8 cellular contexts compared by ENCODE assay signal in genomic region chr2:64455545-64455944, GRCh38. TPM values are rescaled to one million over a fixed set of nuclear protein-coding genes. Genes with fewer than 3 reads are reported as not detected.
DNase-seq lines count a peak whose midpoint lies in the region; ATAC-seq and TF ChIP-seq lines count a peak whose summit lies in the region.

No MANE protein-coding gene starts in this region.

- H2AFZ ChIP-seq in KMS-11 (ENCODE audit: low read depth), result no peak overlapping the region

- intact Hi-C loops in Caco-2 (cut with micrococcal nuclease; ENCODE audit: unreplicated experiment), result loop anchor here (10.0 kb wide), 1 partner anchor 121 kb away; no protein-coding TSS in a partner anchor
- intact Hi-C loops in dendritic cell treated with granulocyte-macrophage colony-stimulating factor and Interleukin-4, amounts not matched to agents 40 ng/mL and 50 ng/mL, for 4 days (cut with micrococcal nuclease), result no loop called here

- H3K27ac ChIP-seq in KMS-11, result no peak overlapping the region

- H3K4me1 Mint-ChIP-seq in Caco-2 (ENCODE audit: low read depth, unreplicated experiment) (peaks cover 13% of the 10 kb centered on the region), neural crest cell (peaks cover 35% of the 10 kb centered on the region)
- H3K4me1 Mint-ChIP-seq in dendritic cell treated with granulocyte-macrophage colony-stimulating factor and Interleukin-4, amounts not matched to agents 40 ng/mL and 50 ng/mL, for 4 days (ENCODE audit: low read depth), result peaks cover 24% of the 10 kb centered on the region

- H3K79me2 ChIP-seq in KMS-11 (ENCODE audit: insufficient read depth, low read depth), result peaks cover 4% of the 10 kb centered on the region; the same call in 1 of the 2 replicates

- no peaks in the 10 kb centered on the region for H3K27me3 ChIP-seq in Caco-2 (replicated peaks; ENCODE audit: control insufficient read depth, insufficient read depth, low read length)
- no peaks in the 10 kb centered on the region for H3K27me3 ChIP-seq in KMS-11 (ENCODE audit: insufficient read depth, low read depth)

- H3K27me3 Mint-ChIP-seq in Caco-2 (ENCODE audit: insufficient read depth, unreplicated experiment) (no peaks in the 10 kb centered on the region), neural crest cell (ENCODE audit: low read depth) (no peaks in the 10 kb centered on the region)
- peaks cover 35% of the 10 kb centered on the region for H3K27me3 Mint-ChIP-seq in dendritic cell treated with granulocyte-macrophage colony-stimulating factor and Interleukin-4, amounts not matched to agents 40 ng/mL and 50 ng/mL, for 4 days

- DNase-seq in Caco-2 (no peak), neural crest cell (ENCODE audit: low read depth, low spot score) (no peak), globus pallidus (ENCODE audit: low spot score) (no peak), NCI-H510A treated with DMSO at 0.1 percent for 48 hours (lab: John Stamatoyannopoulos, UW) (no peak)

- H3K36me3 ChIP-seq in Caco-2 (ENCODE audit: control insufficient read depth, insufficient read depth, low read length), result no peaks in the 10 kb centered on the region; the same call in 1 of the 2 replicates
- no peaks in the 10 kb centered on the region for H3K36me3 ChIP-seq in KMS-11 (ENCODE audit: insufficient read depth)

- no peaks in the 10 kb centered on the region for H4K20me1 ChIP-seq in KMS-11 (ENCODE audit: insufficient read depth)

- no peaks in the 10 kb centered on the region for H3K9me3 Mint-ChIP-seq in Caco-2 (ENCODE audit: unreplicated experiment)
- no peaks in the 10 kb centered on the region for H3K9me3 Mint-ChIP-seq in dendritic cell treated with granulocyte-macrophage colony-stimulating factor and Interleukin-4, amounts not matched to agents 40 ng/mL and 50 ng/mL, for 4 days
- no peaks in the 10 kb centered on the region for H3K9me3 Mint-ChIP-seq in neural crest cell

- TSS peak; percentile 31 for BruUV-seq in Caco-2 (replicated peaks; lab: Mats Ljungman, UMichigan)

- POLR2A ChIA-PET in Caco-2 (lab: Charles Lee), result no interaction called here

- TF ChIP-seq CTCF in Caco-2 (IDR thresholded peaks at IDR 0.05; ENCODE audit: insufficient read depth in 1 of 2, low read depth in 1 of 2, low read length in 1 of 2, severe bottlenecking in 1 of 2, unreplicated experiment in 1 of 2) (no peak), KMS-11 (conservative IDR thresholded peaks at IDR 0.05; ENCODE audit: low read depth, low read length) (no peak), neural crest cell (conservative IDR thresholded peaks at IDR 0.05) (no peak)

- no peak overlapping the region for H3K9ac ChIP-seq in KMS-11

- H3K4me2 ChIP-seq in KMS-11, result peak overlapping the region; percentile 50

- no peak for ATAC-seq in GM18858 (IDR thresholded peaks at IDR 0.05; ENCODE audit: unreplicated experiment)
- no peak for ATAC-seq in GM21619 (IDR thresholded peaks at IDR 0.05; ENCODE audit: unreplicated experiment)

- H3K36me3 Mint-ChIP-seq in Caco-2 (ENCODE audit: insufficient read depth, unreplicated experiment), result peaks cover 19% of the 10 kb centered on the region
- H3K36me3 Mint-ChIP-seq in dendritic cell treated with granulocyte-macrophage colony-stimulating factor and Interleukin-4, amounts not matched to agents 40 ng/mL and 50 ng/mL, for 4 days (ENCODE audit: low read depth), result no peaks in the 10 kb centered on the region
- H3K36me3 Mint-ChIP-seq in neural crest cell (ENCODE audit: low read depth), result peaks cover 10% of the 10 kb centered on the region

- peak overlapping the region; percentile 94 for H3K4me3 Mint-ChIP-seq in Caco-2 (ENCODE audit: unreplicated experiment)
- H3K4me3 Mint-ChIP-seq in dendritic cell treated with granulocyte-macrophage colony-stimulating factor and Interleukin-4, amounts not matched to agents 40 ng/mL and 50 ng/mL, for 4 days, result peak overlapping the region; percentile 64
- H3K4me3 Mint-ChIP-seq in neural crest cell, result peak overlapping the region; percentile 98

- H3K4me1 ChIP-seq in Caco-2 (peaks cover 11% of the 10 kb centered on the region), KMS-11 (ENCODE audit: low read depth, poor library complexity, severe bottlenecking) (peaks cover 11% of the 10 kb centered on the region)

- CTCF ChIA-PET in Caco-2 (lab: Charles Lee), result interaction anchor here (1.0 kb wide), 1 partner anchor 67 kb away, joined by 4 read pairs; no protein-coding TSS in a partner anchor

- H3K9me3 ChIP-seq in Caco-2, result no peaks in the 10 kb centered on the region

- peak overlapping the region; percentile 6; the same call in 1 of the 2 replicates for H3K4me3 ChIP-seq in Caco-2 (ENCODE audit: low read depth, low read length)
- H3K4me3 ChIP-seq in KMS-11 (IDR thresholded peaks at IDR 0.05; ENCODE audit: insufficient read depth, low read depth, low read length), result no peak overlapping the region

- H3K27ac Mint-ChIP-seq in Caco-2 (ENCODE audit: unreplicated experiment), result peak overlapping the region; percentile 45
- H3K27ac Mint-ChIP-seq in dendritic cell treated with granulocyte-macrophage colony-stimulating factor and Interleukin-4, amounts not matched to agents 40 ng/mL and 50 ng/mL, for 4 days, result no peak overlapping the region
- H3K27ac Mint-ChIP-seq in neural crest cell (ENCODE audit: unreplicated experiment), result peak overlapping the region; percentile 50

RNA-seq across cellular contexts. Expression of gene LGALSL, which starts 1.6 kb away (rescaled TPM):
- 36.9 and 37.2 TPM in 2 replicates for total RNA-seq in Caco-2 (2022)
- 29.1 and 31.1 TPM in 2 replicates for total RNA-seq in neural crest cell
